Comparison of ENCODE assay signal across 19 cellular contexts in the genomic region with DNA sequence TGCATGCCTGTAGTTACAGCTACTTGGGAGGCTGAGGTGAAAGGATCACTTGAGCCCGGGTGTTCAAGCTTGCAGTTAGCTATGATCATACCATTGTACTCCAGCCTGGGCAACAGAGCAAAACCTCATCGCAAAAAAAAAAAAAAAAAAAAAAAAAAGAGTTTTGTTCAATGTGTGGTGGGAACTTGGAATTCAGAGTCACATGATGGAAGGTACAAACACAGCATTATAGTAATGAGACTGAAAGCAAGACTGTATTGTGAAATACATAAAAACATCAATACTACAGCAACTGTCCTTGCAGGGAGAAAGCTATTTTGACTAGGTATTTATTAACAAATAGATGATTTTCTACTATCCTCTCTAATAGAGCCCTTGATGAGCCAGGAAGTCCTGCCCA.
DNase-seq lines count a peak whose midpoint lies in the region; ATAC-seq lines count a peak whose summit lies in the region.
"Had no signal": no experiment of that assay in that cellular context is flagged by ENCODE, and none has a peak within 500 bp of the region (broad histone marks: within the 10 kb centered on the region; RNA-seq: fewer than 3 reads in every experiment).

No MANE protein-coding gene starts in this region.

- H3K27ac ChIP-seq in Karpas-422 (ENCODE audit: low read length) = peak overlapping the region; percentile 94; the same call in 1 of the 2 replicates
- H3K27ac ChIP-seq: BLaER1 had no signal

- H3K27me3 Mint-ChIP-seq in activated T-cell treated with anti-CD3 and anti-CD28 coated beads, Interleukin-2, amount 50 U/mL, for 4 hours (ENCODE audit: low read depth) = no peaks in the 10 kb centered on the region

- no peaks in the 10 kb centered on the region for H3K9me3 Mint-ChIP-seq in activated T-cell treated with anti-CD3 and anti-CD28 coated beads, Interleukin-2, amount 50 U/mL, for 4 hours
- H3K9me3 Mint-ChIP-seq: CD8-positive, alpha-beta memory T cell; HFFc6 had no signal

- DNase-seq in COLO829 (ENCODE audit: low spot score) (peak; percentile 56), Karpas-422 (no peak), glomerular visceral epithelial cell (ENCODE audit: extremely low spot score) (peak; percentile 40), left lobe of liver (ENCODE audit: low spot score) (no peak), C1 segment of cervical spinal cord (lab: John Stamatoyannopoulos, UW) (no peak)
- no peak for DNase-seq in activated T-cell treated with anti-CD3 and anti-CD28 coated beads, Interleukin-2, amount 50 U/mL, for 4 hours
- DNase-seq: 8988T; Caco-2; CD8-positive, alpha-beta memory T cell; DMS153; DMS79; GDM1; GOT3; H7; HFFc6 had no signal

- H3K79me2 ChIP-seq in Karpas-422 (ENCODE audit: low read length) = no peaks in the 10 kb centered on the region

- H3K9me3 ChIP-seq in Karpas-422 (ENCODE audit: low read length) = no peaks in the 10 kb centered on the region
- H3K9me3 ChIP-seq: Caco-2 had no signal

- ATAC-seq in left lobe of liver = peak; percentile 29
- ATAC-seq in HG03439 (IDR thresholded peaks at IDR 0.05; ENCODE audit: unreplicated experiment) = no peak
- ATAC-seq in activated T-cell treated with anti-CD3 and anti-CD28 coated beads, Interleukin-2, amount 50 U/mL, for 4 hours = no peak
- ATAC-seq in GM19328 (IDR thresholded peaks at IDR 0.05; ENCODE audit: unreplicated experiment) = no peak
- ATAC-seq: HCT116 had no signal

- no peaks in the 10 kb centered on the region for H3K9me2 ChIP-seq in Karpas-422 (replicated peaks; ENCODE audit: insufficient read depth, low read length)

- no peaks in the 10 kb centered on the region for H4K20me1 ChIP-seq in Karpas-422 (ENCODE audit: insufficient read depth, low read depth, low read length)
- H4K20me1 ChIP-seq: BLaER1 had no signal

- peaks cover 2% of the 10 kb centered on the region for H3K4me1 Mint-ChIP-seq in activated T-cell treated with anti-CD3 and anti-CD28 coated beads, Interleukin-2, amount 50 U/mL, for 4 hours (ENCODE audit: low read depth)

- H3K4me3 ChIP-seq in Karpas-422 (ENCODE audit: low read length) = no peak overlapping the region
- H3K4me3 ChIP-seq: BLaER1 had no signal

- H3K9ac ChIP-seq in Karpas-422 (ENCODE audit: low read length) = no peak overlapping the region
- H3K9ac ChIP-seq: BLaER1 had no signal

- H3K4me2 ChIP-seq in Karpas-422 (ENCODE audit: low read depth, low read length, poor library complexity, severe bottlenecking) = no peak overlapping the region
- H3K4me2 ChIP-seq: BLaER1 had no signal

- H3K4me1 ChIP-seq in Karpas-422 (ENCODE audit: low read length) = peaks cover 79% of the 10 kb centered on the region
- H3K4me1 ChIP-seq: BLaER1 had no signal

- H3K27me3 ChIP-seq in Karpas-422 (ENCODE audit: low read length) = no peaks in the 10 kb centered on the region
- H3K27me3 ChIP-seq: BLaER1 had no signal

- no peaks in the 10 kb centered on the region for H3K36me3 Mint-ChIP-seq in activated T-cell treated with anti-CD3 and anti-CD28 coated beads, Interleukin-2, amount 50 U/mL, for 4 hours (ENCODE audit: insufficient read depth)

- H2AFZ ChIP-seq in Karpas-422 (ENCODE audit: low read length) = no peak overlapping the region

- H3K4me3 Mint-ChIP-seq in activated T-cell treated with anti-CD3 and anti-CD28 coated beads, Interleukin-2, amount 50 U/mL, for 4 hours = no peak overlapping the region
- H3K4me3 Mint-ChIP-seq: CD8-positive, alpha-beta memory T cell; HFFc6 had no signal

- no peaks in the 10 kb centered on the region for H3K36me3 ChIP-seq in Karpas-422 (ENCODE audit: insufficient read depth, low read length)
- H3K36me3 ChIP-seq: BLaER1 had no signal

Comparison
In these comparisons a context has a peak if more than half of its experiments do, and no peak if none do; other contexts are left out.
1. DNase-seq: peak in COLO829 (single experiment) and glomerular visceral epithelial cell (single experiment); none in Karpas-422 (single experiment), left lobe of liver (single experiment), activated T-cell treated with anti-CD3 and anti-CD28 coated beads, Interleukin-2, amount 50 U/mL, for 4 hours (single experiment) and C1 segment of cervical spinal cord (0 of 14).